ENCODE assay signal across 19 cellular contexts in genomic region chr12:115980339-115980738, GRCh38.
"Had no signal": no experiment of that assay in that cellular context is flagged by ENCODE, and none has a peak within 500 bp of the region (broad histone marks: within the 10 kb centered on the region; RNA-seq: fewer than 3 reads in every experiment).

No MANE protein-coding gene starts in this region.

- H3K27ac Mint-ChIP-seq: nephron had no signal

- H3K4me3 Mint-ChIP-seq: nephron had no signal

- H3K9me3 ChIP-seq: left ventricle myocardium inferior, lower lobe of right lung, psoas muscle, tibial artery, upper lobe of left lung, uterus had no signal

- H3K9me3 Mint-ChIP-seq: naive B cell, nephron had no signal

- H3K27me3 ChIP-seq: foreskin keratinocyte, hepatocyte, tibial artery, upper lobe of left lung, uterus had no signal

- DNase-seq: effector memory CD4-positive, alpha-beta T cell; erythroblast; foreskin keratinocyte; head of caudate nucleus; kidney; left cardiac atrium; left ventricle myocardium inferior; lower lobe of right lung; naive B cell; psoas muscle; retina; small intestine; stimulated activated CD4-positive, alpha-beta T cell treated with anti-CD3 and anti-CD28 coated beads, Interleukin-12 subunit alpha, Interleukin-12 subunit beta, amount 100 ng/mL, for 4 hours; stimulated activated naive CD4-positive, alpha-beta T cell treated with Interleukin-2 at 50 U/mL for 16 hours; tibial artery; upper lobe of left lung; uterus had no signal

- H3K36me3 ChIP-seq: uterus had no signal

- H3K4me1 ChIP-seq: foreskin keratinocyte, lower lobe of right lung, upper lobe of left lung, uterus had no signal

- ATAC-seq: foreskin keratinocyte, left cardiac atrium, lower lobe of right lung, psoas muscle had no signal

- H3K4me2 ChIP-seq: hepatocyte had no signal

- H3K27ac ChIP-seq: foreskin keratinocyte, hepatocyte, left ventricle myocardium inferior, lower lobe of right lung, psoas muscle, upper lobe of left lung, uterus had no signal

- H3K27me3 Mint-ChIP-seq: naive B cell had no signal

- H3K4me3 ChIP-seq: hepatocyte, left ventricle myocardium inferior, lower lobe of right lung, psoas muscle, tibial artery, upper lobe of left lung, uterus had no signal
